In the genomic region with DNA sequence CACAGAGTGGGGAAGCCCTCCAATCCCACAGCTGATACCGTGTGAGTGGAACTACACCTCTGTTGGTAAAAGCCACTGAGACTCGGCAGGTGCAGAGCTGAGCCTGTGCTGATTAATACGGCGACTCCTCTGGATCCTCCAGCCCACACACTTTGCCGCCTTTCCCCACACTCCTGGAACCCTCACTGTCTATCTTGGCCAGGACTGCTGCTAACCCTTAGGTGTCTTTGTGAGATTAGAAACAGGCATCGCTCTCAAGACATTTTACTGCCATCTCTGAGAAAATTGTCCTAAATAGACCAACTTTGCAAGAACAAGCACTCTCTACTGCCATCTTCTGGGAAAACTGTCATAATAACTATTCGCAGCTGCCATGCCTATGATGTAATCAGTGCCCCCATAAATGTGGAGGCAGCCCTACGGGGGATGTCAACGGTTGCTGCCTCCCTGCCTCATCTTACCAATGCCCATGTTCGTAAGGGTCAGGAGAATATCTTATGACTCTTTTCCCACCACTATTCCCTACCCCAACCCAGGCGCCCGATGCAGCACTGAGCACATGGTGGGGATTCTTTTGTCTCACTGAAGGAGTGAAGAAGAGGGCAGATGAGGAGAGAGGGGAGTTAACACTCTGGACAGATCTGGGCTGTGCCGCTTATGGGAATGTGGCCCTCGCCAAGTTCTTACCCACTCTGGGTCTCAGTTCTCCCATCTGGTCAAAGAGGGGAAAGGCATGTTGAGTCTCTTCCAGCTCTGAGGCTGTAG, we compare ENCODE assay signal across 8 cellular contexts. TPM values are rescaled to one million over a fixed set of nuclear protein-coding genes. Genes with fewer than 3 reads are reported as not detected.
DNase-seq lines count a peak whose midpoint lies in the region; ATAC-seq and TF ChIP-seq lines count a peak whose summit lies in the region.

No MANE protein-coding gene starts in this region.

- TF ChIP-seq POLR2A in Peyer's patch (IDR thresholded peaks at IDR 0.05): no peak

- no peak overlapping the region for H3K27ac ChIP-seq in Peyer's patch

- ATAC-seq in mucosa of descending colon (peak; percentile 20), HG03521 (IDR thresholded peaks at IDR 0.05; ENCODE audit: unreplicated experiment) (no peak), GM21619 (IDR thresholded peaks at IDR 0.05; ENCODE audit: unreplicated experiment) (no peak)

- no peaks in the 10 kb centered on the region for H3K27me3 ChIP-seq in Peyer's patch

- TF ChIP-seq CTCF in LNCaP clone FGC (IDR thresholded peaks at IDR 0.05; ENCODE audit: control insufficient read depth, extremely low read depth, insufficient read depth) (peak; percentile 66), Peyer's patch (IDR thresholded peaks at IDR 0.05) (peak in 4 of 6 experiments; percentile 40 to 48 (median 45)), mucosa of descending colon (IDR thresholded peaks at IDR 0.05) (peak; percentile 14)

- no peaks in the 10 kb centered on the region for H3K9me3 ChIP-seq in Peyer's patch
- no peaks in the 10 kb centered on the region for H3K9me3 ChIP-seq in mucosa of descending colon

- H3K4me3 ChIP-seq in LNCaP clone FGC (ENCODE audit: low read depth, low read length) (no peak overlapping the region), Peyer's patch (no peak overlapping the region), mucosa of descending colon (no peak overlapping the region)

- intact Hi-C loops in mucosa of descending colon (cut with DNase I, micrococcal nuclease): loop anchor here in 1 of 2 donors (10.0 kb wide), 1 partner anchor 174 kb away; no protein-coding TSS in a partner anchor

- H3K4me1 ChIP-seq in Peyer's patch: no peaks in the 10 kb centered on the region
- no peaks in the 10 kb centered on the region for H3K4me1 ChIP-seq in mucosa of descending colon (ENCODE audit: low read depth)

- DNase-seq in EL (peak; percentile 50), LNCaP clone FGC (ENCODE audit: low read depth) (peak; percentile 6), Peyer's patch (no peak), dermis blood vessel endothelial cell (peak; percentile 70), mucosa of descending colon (peak in 1 of 3 donors; percentile 6), T-helper 9 cell (no peak)

- no peaks in the 10 kb centered on the region for H3K36me3 ChIP-seq in Peyer's patch
- H3K36me3 ChIP-seq in mucosa of descending colon (ENCODE audit: low read depth): no peaks in the 10 kb centered on the region

RNA-seq across cellular contexts. Expression of gene KCNB1, which starts 26.1 kb away (rescaled TPM):
- total RNA-seq in Peyer's patch (under 1 TPM; 0.35 to 0.85 (median 0.61) TPM), dermis blood vessel endothelial cell (under 0.01 TPM in 1 of 2 replicates, not detected in the other), mucosa of descending colon (10 to 100 TPM in 1 of 3 donors, 1 to 10 TPM in 1, under 1 TPM in 1; 0.46 to 14.6 (median 2.3) TPM)

RNA-seq across cellular contexts. Expression of gene PTGIS, which starts 59.3 kb away (rescaled TPM):
- total RNA-seq in Peyer's patch (10 to 100 TPM in 2 of 4 donors, 1 to 10 TPM in 2; 3.5 to 30.5 (median 11.1) TPM), dermis blood vessel endothelial cell (1.9 and 2.0 TPM in 2 replicates), mucosa of descending colon (10 to 100 TPM in 2 of 3 donors, 1 to 10 TPM in 1; 3.8 to 45.8 (median 12.3) TPM)

Comparison
In these comparisons a context has a peak if more than half of its experiments do, and no peak if none do; other contexts are left out.
1. DNase-seq: peak in EL (single experiment), LNCaP clone FGC (single experiment) and dermis blood vessel endothelial cell (single experiment); none in Peyer's patch (0 of 3) and T-helper 9 cell (single experiment).
2. CTCF ChIP-seq: peak in every context shown above with its lines; median percentile 66 in LNCaP clone FGC; 45 in Peyer's patch; 14 in mucosa of descending colon.